In the genomic region with DNA sequence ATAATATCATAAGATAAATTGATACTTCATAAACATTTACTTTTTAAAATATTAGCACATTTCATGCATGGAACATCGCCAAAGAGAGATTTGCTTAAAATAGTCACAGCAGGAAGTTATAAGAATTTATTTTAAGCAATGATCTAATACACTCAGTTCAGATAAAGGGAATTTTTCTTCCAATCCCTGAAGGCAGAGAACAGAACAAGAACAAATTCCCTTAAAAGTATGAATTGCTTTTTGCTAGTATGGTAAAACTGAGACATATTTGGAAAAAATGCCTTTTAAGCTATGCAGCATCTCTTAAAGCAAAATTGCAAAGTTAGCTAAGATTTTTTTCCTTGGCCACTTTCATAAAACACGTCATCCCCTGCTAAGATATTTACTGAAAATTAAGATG, we compare ENCODE assay signal across 23 cellular contexts.
"Had no signal": no experiment of that assay in that cellular context is flagged by ENCODE, and none has a peak within 500 bp of the region (broad histone marks: within the 10 kb centered on the region; RNA-seq: fewer than 3 reads in every experiment).

No MANE protein-coding gene starts in this region.

- H3K27me3 ChIP-seq: adrenal gland, neural progenitor cell, right lobe of liver, suprapubic skin, upper lobe of left lung had no signal

- H3K4me3 ChIP-seq: adrenal gland, neural progenitor cell, prostate gland, right lobe of liver, suprapubic skin, upper lobe of left lung had no signal

- ATAC-seq: activated CD4-positive, alpha-beta T cell treated with anti-CD3 and anti-CD28 coated beads for 36 hours; activated naive CD4-positive, alpha-beta T cell treated with anti-CD3 and anti-CD28 coated beads, Interleukin-2, amount 50 U/mL, for 72 hours; esophagus mucosa; left lobe of liver; right lobe of liver; stimulated activated naive CD8-positive, alpha-beta T cell treated with anti-CD3 and anti-CD28 coated beads, Interleukin-15, amount 100 ng/mL, for 72 hours; WTC11 had no signal

- H3K9ac ChIP-seq: neural progenitor cell had no signal

- H3K9me3 ChIP-seq: adrenal gland, prostate gland, right lobe of liver, suprapubic skin, upper lobe of left lung had no signal

- H2AFZ ChIP-seq: neural progenitor cell had no signal

- H3K4me1 ChIP-seq: adrenal gland, neural progenitor cell, prostate gland, right lobe of liver, upper lobe of left lung had no signal

- H3K27ac ChIP-seq: adrenal gland, neural progenitor cell, prostate gland, right lobe of liver, suprapubic skin, upper lobe of left lung had no signal

- H3K4me2 ChIP-seq: neural progenitor cell had no signal

- DNase-seq: activated CD4-positive, alpha-beta memory T cell treated with anti-CD3 and anti-CD28 coated beads for 36 hours; activated CD4-positive, alpha-beta T cell treated with anti-CD3 and anti-CD28 coated beads for 36 hours; activated gamma-delta T cell treated with Interleukin-2 at 50 U/mL for 16 hours; activated T-cell treated with anti-CD3 and anti-CD28 coated beads for 4 hours; adrenal gland; effector CD8-positive, alpha-beta T cell; foreskin melanocyte; glutamatergic neuron; hypothalamus; kidney; naive B cell; right lobe of liver; small intestine; stimulated activated CD4-positive, alpha-beta T cell treated with anti-CD3 and anti-CD28 coated beads, Interleukin-4, amount 100 ng/mL, for 1 hour; stimulated activated naive CD8-positive, alpha-beta T cell treated with anti-CD3 and anti-CD28 coated beads, Interleukin-15, amount 100 ng/mL, for 72 hours; upper lobe of left lung had no signal

- H3K36me3 ChIP-seq: adrenal gland, neural progenitor cell, prostate gland, right lobe of liver, suprapubic skin, upper lobe of left lung had no signal
